Comparison of ENCODE assay signal across 16 cellular contexts in genomic region chr1:83742446-83742845, GRCh38.
"Had no signal": no experiment of that assay in that cellular context is flagged by ENCODE, and none has a peak within 500 bp of the region (broad histone marks: within the 10 kb centered on the region; RNA-seq: fewer than 3 reads in every experiment).

No MANE protein-coding gene starts in this region.

- H3K36me3 Mint-ChIP-seq: activated CD8-positive, alpha-beta memory T cell treated with anti-CD3 and anti-CD28 coated beads, Interleukin-2, amount 10 ng/mL, durations not matched to agents 7 days and 5 days; stimulated activated naive B cell treated with anti-CD40 and anti-IgM and Interleukin-4, amounts not matched to agents 10 μg/mL and 1 μg/mL and 100 μg/mL, for 72 hours had no signal

- ATAC-seq: activated CD8-positive, alpha-beta memory T cell treated with anti-CD3 and anti-CD28 coated beads, Interleukin-2, amount 10 ng/mL, durations not matched to agents 7 days and 5 days; foreskin keratinocyte; left lobe of liver; T-helper 17 cell had no signal

- H3K27me3 Mint-ChIP-seq: activated CD4-positive, alpha-beta memory T cell treated with anti-CD3 and anti-CD28 coated beads, Interleukin-2, amount 10 ng/mL, durations not matched to agents 7 days and 5 days; activated CD8-positive, alpha-beta memory T cell treated with anti-CD3 and anti-CD28 coated beads, Interleukin-2, amount 10 ng/mL, durations not matched to agents 7 days and 5 days; activated naive CD8-positive, alpha-beta T cell; T-helper 17 cell had no signal

- H3K27me3 ChIP-seq: cardiac muscle cell, foreskin keratinocyte, ovary, spleen, thyroid gland had no signal

- DNase-seq: activated CD4-positive, alpha-beta memory T cell treated with anti-CD3 and anti-CD28 coated beads, Interleukin-2, amount 10 ng/mL, durations not matched to agents 7 days and 5 days; activated CD8-positive, alpha-beta memory T cell treated with anti-CD3 and anti-CD28 coated beads, Interleukin-2, amount 10 ng/mL, durations not matched to agents 7 days and 5 days; amniotic stem cell; endodermal cell; foreskin keratinocyte; kidney; ovary; spleen; stimulated activated naive B cell treated with anti-CD40 and anti-IgM and Interleukin-4, amounts not matched to agents 10 μg/mL and 1 μg/mL and 100 μg/mL, for 72 hours; T-helper 17 cell; thyroid gland had no signal

- H3K9me3 ChIP-seq: ovary, spleen, thyroid gland had no signal

- H3K27ac ChIP-seq: epithelial cell of prostate, foreskin keratinocyte, ovary, spleen, thyroid gland, VCaP had no signal

- H3K9me3 Mint-ChIP-seq: activated CD4-positive, alpha-beta memory T cell treated with anti-CD3 and anti-CD28 coated beads, Interleukin-2, amount 10 ng/mL, durations not matched to agents 7 days and 5 days; endodermal cell had no signal

- H3K27ac Mint-ChIP-seq: activated CD4-positive, alpha-beta memory T cell treated with anti-CD3 and anti-CD28 coated beads, Interleukin-2, amount 10 ng/mL, durations not matched to agents 7 days and 5 days; activated CD8-positive, alpha-beta memory T cell treated with anti-CD3 and anti-CD28 coated beads, Interleukin-2, amount 10 ng/mL, durations not matched to agents 7 days and 5 days; activated naive CD8-positive, alpha-beta T cell; endodermal cell; stimulated activated naive B cell treated with anti-CD40 and anti-IgM and Interleukin-4, amounts not matched to agents 10 μg/mL and 1 μg/mL and 100 μg/mL, for 72 hours; T-helper 17 cell had no signal

- H3K4me1 Mint-ChIP-seq: activated CD4-positive, alpha-beta memory T cell treated with anti-CD3 and anti-CD28 coated beads, Interleukin-2, amount 10 ng/mL, durations not matched to agents 7 days and 5 days; activated CD8-positive, alpha-beta memory T cell treated with anti-CD3 and anti-CD28 coated beads, Interleukin-2, amount 10 ng/mL, durations not matched to agents 7 days and 5 days; T-helper 17 cell had no signal

- H3K36me3 ChIP-seq: cardiac muscle cell, ovary, spleen, thyroid gland had no signal

- H3K4me3 ChIP-seq: cardiac muscle cell, ovary, spleen, thyroid gland had no signal

- H3K4me1 ChIP-seq: foreskin keratinocyte, spleen had no signal

- H3K4me3 Mint-ChIP-seq: activated CD4-positive, alpha-beta memory T cell treated with anti-CD3 and anti-CD28 coated beads, Interleukin-2, amount 10 ng/mL, durations not matched to agents 7 days and 5 days; activated CD8-positive, alpha-beta memory T cell treated with anti-CD3 and anti-CD28 coated beads, Interleukin-2, amount 10 ng/mL, durations not matched to agents 7 days and 5 days; activated naive CD8-positive, alpha-beta T cell; endodermal cell; stimulated activated naive B cell treated with anti-CD40 and anti-IgM and Interleukin-4, amounts not matched to agents 10 μg/mL and 1 μg/mL and 100 μg/mL, for 72 hours; T-helper 17 cell had no signal
